Comparison of ENCODE assay signal across 1 cellular context in the genomic region with DNA sequence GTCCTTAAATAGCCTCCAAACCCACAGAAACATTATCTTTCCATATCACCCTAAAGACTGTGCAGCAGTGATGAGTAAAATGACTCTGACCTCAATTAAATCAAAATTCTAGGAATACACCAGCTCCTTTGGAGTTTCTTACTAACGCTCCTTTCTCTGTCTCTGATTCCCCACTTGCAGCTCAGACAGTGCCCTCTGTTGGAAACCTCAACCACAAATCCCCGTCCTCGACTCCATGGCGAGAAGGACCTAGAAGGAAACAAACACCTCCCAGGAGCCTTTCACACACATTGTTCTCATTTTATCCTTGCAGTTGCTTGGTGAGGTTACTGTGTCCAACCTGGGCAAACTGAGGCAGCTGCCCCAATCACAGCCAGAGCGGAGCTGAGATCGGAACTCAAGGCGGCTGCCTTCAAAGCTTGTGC.
TF ChIP-seq lines count a peak whose summit lies in the region.

No MANE protein-coding gene starts in this region.

TF ChIP-seq in IMR-90, 13 proteins besides CTCF, POLR2A, EP300 and RAD21:
- TF ChIP-seq SMC3 (IDR thresholded peaks at IDR 0.05; ENCODE audit: low read depth, low read length) (peak; percentile 49), NFE2L2 (IDR thresholded peaks at IDR 0.05; ENCODE audit: low read depth, low read length) (no peak)
TF ChIP-seq in IMR-90: peak in this region for 1.
